ENCODE assay signal across 2 cellular contexts in genomic region chr21:45580576-45581321, GRCh38.
TF ChIP-seq lines count a peak whose summit lies in the region.

No MANE protein-coding gene starts in this region.

TF ChIP-seq in Ishikawa, 13 proteins besides CTCF, POLR2A, EP300 and RAD21:
- TF ChIP-seq REST (IDR thresholded peaks at IDR 0.05; ENCODE audit: low read depth) (no peak), EGR1 (IDR thresholded peaks at IDR 0.05) (no peak), ZBTB7A (IDR thresholded peaks at IDR 0.05; ENCODE audit: low read depth) (no peak), TEAD4 (IDR thresholded peaks at IDR 0.05) (peak; percentile 52; the same call in 1 of the 2 replicates), YY1 (IDR thresholded peaks at IDR 0.05; ENCODE audit: low read depth) (no peak; the same call in 1 of the 2 replicates), CREB1 (IDR thresholded peaks at IDR 0.05; ENCODE audit: low read depth) (no peak), USF1 (IDR thresholded peaks at IDR 0.05) (no peak), FOXM1 (IDR thresholded peaks at IDR 0.05; ENCODE audit: borderline replicate concordance, low read depth) (no peak), TAF1 (IDR thresholded peaks at IDR 0.05; ENCODE audit: low read depth) (no peak), MAX (IDR thresholded peaks at IDR 0.05) (peak; percentile 88), CEBPB (IDR thresholded peaks at IDR 0.05) (no peak), TCF12 (IDR thresholded peaks at IDR 0.05; ENCODE audit: low read depth) (peak; percentile 84), NFIC (IDR thresholded peaks at IDR 0.05) (0 out of 2 replicates have a peak, but pooled peaks have one; percentile 23)

TF ChIP-seq in H1, 55 proteins besides CTCF, POLR2A, EP300 and RAD21:
- no peak for TF ChIP-seq HDAC6 (IDR thresholded peaks at IDR 0.05; ENCODE audit: low read depth, low read length)
- 0 out of 2 replicates have a peak, but pooled peaks have one; percentile 13 for TF ChIP-seq BACH1 (IDR thresholded peaks at IDR 0.05; ENCODE audit: low read length)
- no peak for TF ChIP-seq ASH2L (IDR thresholded peaks at IDR 0.05; ENCODE audit: low read length)
- TF ChIP-seq SRF (IDR thresholded peaks at IDR 0.05; ENCODE audit: low read depth, low read length) = no peak
- no peak for TF ChIP-seq SUZ12 (IDR thresholded peaks at IDR 0.05; ENCODE audit: low read length)
